ENCODE assay signal across 8 cellular contexts in genomic region chr10:3827768-3828403, GRCh38. TPM values are rescaled to one million over a fixed set of nuclear protein-coding genes. Genes with fewer than 3 reads are reported as not detected.
DNase-seq lines count a peak whose midpoint lies in the region; ATAC-seq and TF ChIP-seq lines count a peak whose summit lies in the region.

No MANE protein-coding gene starts in this region.

- H3K9me3 ChIP-seq in DND-41 (ENCODE audit: insufficient read depth, low read length, severe bottlenecking) (no peaks in the 10 kb centered on the region), skeletal muscle tissue (ENCODE audit: control insufficient read depth in 3 of 3, low read length in 3 of 3) (no peaks in the 10 kb centered on the region)

- H4K20me1 ChIP-seq in DND-41 (ENCODE audit: insufficient read depth, low read length): no peaks in the 10 kb centered on the region

- DNase-seq in DND-41 (no peak), foreskin keratinocyte (no peak), NCI-H1105 (lab: John Stamatoyannopoulos, UW) (no peak), D341Med (ENCODE audit: low spot score) (no peak)
- no peak for DNase-seq in activated CD4-positive, alpha-beta memory T cell treated with anti-CD3 and anti-CD28 coated beads for 36 hours
- DNase-seq in activated CD4-positive, CD25-positive, alpha-beta regulatory T cell (lab: John Stamatoyannopoulos, UW): no peak
- DNase-seq in effector CD8-positive, alpha-beta T cell (lab: John Stamatoyannopoulos, UW): no peak

- peak overlapping the region; percentile 86 for H3K27ac ChIP-seq in DND-41 (ENCODE audit: low read length)
- H3K27ac ChIP-seq in foreskin keratinocyte: peak overlapping the region; percentile 93
- peak overlapping the region; percentile 89 for H3K27ac ChIP-seq in skeletal muscle tissue (ENCODE audit: low read depth, low read length)

- no peaks in the 10 kb centered on the region for H3K27me3 Mint-ChIP-seq in activated CD4-positive, alpha-beta memory T cell treated with anti-CD3 and anti-CD28 coated beads for 36 hours

- H3K4me2 ChIP-seq in DND-41 (ENCODE audit: insufficient read depth, low read length): peak overlapping the region; percentile 59; the same call in 1 of the 2 replicates

- H3K9ac ChIP-seq in DND-41 (ENCODE audit: low read depth, low read length) (no peak overlapping the region), skeletal muscle tissue (ENCODE audit: low read depth in 1 of 3, low read length in 3 of 3) (peak overlapping the region in 2 of 3 donors; percentile 73 to 74)

- POLR2A ChIA-PET in activated CD4-positive, alpha-beta memory T cell treated with anti-CD3 and anti-CD28 coated beads for 36 hours (lab: Charles Lee): interaction anchor here (0.7 to 4.1 kb wide), 8 partner anchors 12 to 60 kb away, joined by 3 to 50 read pairs (median 11); partner anchors contain the start of gene KLF6

- no peaks in the 10 kb centered on the region for H3K79me2 ChIP-seq in DND-41 (ENCODE audit: insufficient read depth, low read length)

- ATAC-seq in DND-41 (ENCODE audit: insufficient read depth, low read depth) (no peak), foreskin keratinocyte (no peak)

- H3K4me1 ChIP-seq in DND-41 (ENCODE audit: insufficient read depth, low read length) (peaks cover 18% of the 10 kb centered on the region), foreskin keratinocyte (peaks cover 25% of the 10 kb centered on the region), skeletal muscle tissue (ENCODE audit: control insufficient read depth in 3 of 3, insufficient read depth in 3 of 3, low read length in 3 of 3) (peaks cover 23 to 29% (median 27%) of the 10 kb centered on the region in 3 donors)

- peak overlapping the region; percentile 56 for H3K4me3 Mint-ChIP-seq in activated CD4-positive, alpha-beta memory T cell treated with anti-CD3 and anti-CD28 coated beads for 36 hours

- peaks cover 59% of the 10 kb centered on the region for H3K4me1 Mint-ChIP-seq in activated CD4-positive, alpha-beta memory T cell treated with anti-CD3 and anti-CD28 coated beads for 36 hours (ENCODE audit: low read depth)

- intact Hi-C loops in activated CD4-positive, alpha-beta memory T cell treated with anti-CD3 and anti-CD28 coated beads for 36 hours (cut with micrococcal nuclease): loop anchor here (1.0 to 2.0 kb wide), 5 partner anchors 17 to 67 kb away; no protein-coding TSS in a partner anchor

- H3K27ac Mint-ChIP-seq in activated CD4-positive, alpha-beta memory T cell treated with anti-CD3 and anti-CD28 coated beads for 36 hours: peak overlapping the region; percentile 97

- H3K27me3 ChIP-seq in DND-41 (ENCODE audit: insufficient read depth, low read length, poor library complexity): no peaks in the 10 kb centered on the region
- H3K27me3 ChIP-seq in foreskin keratinocyte: no peaks in the 10 kb centered on the region
- H3K27me3 ChIP-seq in skeletal muscle tissue (ENCODE audit: control insufficient read depth in 3 of 3, insufficient read depth in 3 of 3, low read length in 3 of 3): no peaks in the 10 kb centered on the region

- CTCF ChIA-PET in activated CD4-positive, alpha-beta memory T cell treated with anti-CD3 and anti-CD28 coated beads for 36 hours (lab: Charles Lee): interaction anchor here (1.0 to 1.7 kb wide), 2 partner anchors 14 to 16 kb away, joined by 4 read pairs; no protein-coding TSS in a partner anchor

- H3K4me3 ChIP-seq in DND-41 (ENCODE audit: low read depth in 1 of 2, low read length in 2 of 2): no peak overlapping the region
- peak overlapping the region; percentile 57 to 83 (median 64) for H3K4me3 ChIP-seq in skeletal muscle tissue (ENCODE audit: low read length in 3 of 3)

- no peaks in the 10 kb centered on the region for H3K36me3 ChIP-seq in DND-41 (ENCODE audit: insufficient read depth, low read length)
- H3K36me3 ChIP-seq in skeletal muscle tissue (ENCODE audit: control insufficient read depth in 3 of 3, insufficient read depth in 3 of 3, low read length in 3 of 3): no peaks in the 10 kb centered on the region

- no peaks in the 10 kb centered on the region for H3K36me3 Mint-ChIP-seq in activated CD4-positive, alpha-beta memory T cell treated with anti-CD3 and anti-CD28 coated beads for 36 hours

- no peaks in the 10 kb centered on the region for H3K9me3 Mint-ChIP-seq in activated CD4-positive, alpha-beta memory T cell treated with anti-CD3 and anti-CD28 coated beads for 36 hours

- H2AFZ ChIP-seq in DND-41 (ENCODE audit: low read depth, low read length): no peak overlapping the region

- TF ChIP-seq CTCF in DND-41 (IDR thresholded peaks at IDR 0.05; ENCODE audit: borderline replicate concordance, extremely low read depth, low read length, poor library complexity, severe bottlenecking) (no peak), foreskin keratinocyte (conservative IDR thresholded peaks at IDR 0.05) (no peak)

RNA-seq across cellular contexts. Expression of gene KLF6, which starts 42.9 kb away (rescaled TPM):
- total RNA-seq in activated CD4-positive, alpha-beta memory T cell treated with anti-CD3 and anti-CD28 coated beads for 36 hours: 100 to 1,000 TPM; 144 to 151 TPM
- 133 and 156 TPM in 2 replicates for total RNA-seq in foreskin keratinocyte
- polyA plus RNA-seq in foreskin keratinocyte: 42.0 and 42.5 TPM in 2 replicates
- 50.6 TPM for total RNA-seq in skeletal muscle tissue

Comparison
In these comparisons a context has a peak if more than half of its experiments do, and no peak if none do; other contexts are left out.
1. H3K4me3 ChIP-seq: peak in skeletal muscle tissue (3 of 3); none in DND-41 (0 of 2).
2. Peak in every context shown above with its lines, with median percentiles within 50 percentile points of each other: H3K27ac ChIP-seq.